In genomic region chr16:8519179-8519578, GRCh38 we compare ENCODE assay signal across 24 cellular contexts.
DNase-seq lines count a peak whose midpoint lies in the region; ATAC-seq, FAIRE-seq and TF ChIP-seq lines count a peak whose summit lies in the region.
"Had no signal": no experiment of that assay in that cellular context is flagged by ENCODE, and none has a peak within 500 bp of the region (broad histone marks: within the 10 kb centered on the region; RNA-seq: fewer than 3 reads in every experiment).

No MANE protein-coding gene starts in this region.

- peak; percentile 90 for ATAC-seq in mucosa of descending colon
- no peak for ATAC-seq in left lobe of liver
- ATAC-seq: A549, GM12878, HepG2 had no signal

- H3K4me3 ChIP-seq in mucosa of descending colon = no peak overlapping the region
- H3K4me3 ChIP-seq in small intestine (ENCODE audit: low read depth in 1 of 2, low read length in 2 of 2) = no peak overlapping the region
- no peak overlapping the region for H3K4me3 ChIP-seq in lower leg skin (ENCODE audit: low read depth, poor library complexity, severe bottlenecking)
- H3K4me3 ChIP-seq: A549, GM12878, SK-N-MC had no signal

- H3K9me3 ChIP-seq in mucosa of descending colon = no peaks in the 10 kb centered on the region
- no peaks in the 10 kb centered on the region for H3K9me3 ChIP-seq in small intestine (ENCODE audit: control insufficient read depth, low read depth)
- H3K9me3 ChIP-seq: A549 had no signal

- no peaks in the 10 kb centered on the region for H3K27me3 ChIP-seq in small intestine (ENCODE audit: control insufficient read depth in 2 of 2, insufficient read depth in 2 of 2, low read length in 2 of 2)

- peaks cover 16% of the 10 kb centered on the region for H3K4me1 ChIP-seq in mucosa of descending colon (ENCODE audit: low read depth)
- no peaks in the 10 kb centered on the region for H3K4me1 ChIP-seq in small intestine (ENCODE audit: control insufficient read depth in 2 of 2, insufficient read depth in 1 of 2, low read depth in 1 of 2, low read length in 1 of 2)
- H3K4me1 ChIP-seq: A549 had no signal

- no peak for TF ChIP-seq POLR2A in lower leg skin (IDR thresholded peaks at IDR 0.05)

- 29 to 55% (median 30%) methylated on average over 4 of the region's 4 CpGs for WGBS in small intestine, 3 donors
- 68 to 73% methylated on average over 4 of the region's 4 CpGs for WGBS in lower leg skin, 2 donors

- no peak overlapping the region for H3K27ac ChIP-seq in small intestine (ENCODE audit: low read depth in 1 of 2, low read length in 1 of 2)
- H3K27ac ChIP-seq: A549, RWPE1, SK-N-MC had no signal

- TF ChIP-seq CTCF in mucosa of descending colon (IDR thresholded peaks at IDR 0.05) (no peak), lower leg skin (IDR thresholded peaks at IDR 0.05) (no peak)

- FAIRE-seq in small intestine (lab: Jason Lieb, UNC) = no peak
- FAIRE-seq: A549, D721Med, GM12878, H54, HepG2 had no signal

- intact Hi-C loops in mucosa of descending colon (cut with DNase I, micrococcal nuclease) = no loop called here
- intact Hi-C loops in posterior cingulate gyrus (cut with DNase I) = no loop called here
- intact Hi-C loops in lower leg skin (cut with DNase I; ENCODE audit: low total_unique reads) = no loop called here

- H3K36me3 ChIP-seq in mucosa of descending colon (ENCODE audit: low read depth) = no peaks in the 10 kb centered on the region
- no peaks in the 10 kb centered on the region for H3K36me3 ChIP-seq in small intestine (ENCODE audit: control insufficient read depth in 2 of 2, insufficient read depth in 2 of 2, low read length in 2 of 2)

- DNase-seq in DMS153 treated with DMSO at 0.1 percent for 48 hours (lab: John Stamatoyannopoulos, UW; ENCODE audit: unreplicated experiment) (peak; percentile 8), NCI-H2029 treated with DMSO at 0.1 percent for 48 hours (lab: John Stamatoyannopoulos, UW) (peak; percentile 35), mucosa of descending colon (peak in 1 of 3 donors; percentile 54), small intestine (peak; percentile 53), posterior cingulate gyrus (no peak), lower leg skin (ENCODE audit: low spot score in 2 of 2) (no peak), left lobe of liver (ENCODE audit: low spot score) (no peak), NCI-H1694 treated with DMSO at 0.1 percent for 48 hours (lab: John Stamatoyannopoulos, UW) (no peak)
- DNase-seq: DND-41; KBM-7; NCI-H1092 treated with DMSO at 0.1 percent for 48 hours; NCI-H1436 treated with DMSO at 0.1 percent for 48 hours; NCI-H2081; NCI-H446 treated with DMSO at 0.1 percent for 48 hours; NCI-H774; NK-92 treated with Interleukin-12 subunit alpha and Interleukin-12 subunit beta, amount 100 ng/mL, for 24 hours; SHP77 treated with DMSO at 0.1 percent for 48 hours had no signal

Comparison
In these comparisons a context has a peak if more than half of its experiments do, and no peak if none do; other contexts are left out.
1. DNase-seq: peak in DMS153 treated with DMSO at 0.1 percent for 48 hours (single experiment), NCI-H2029 treated with DMSO at 0.1 percent for 48 hours (single experiment) and small intestine (single experiment); none in posterior cingulate gyrus (0 of 10), lower leg skin (0 of 2), left lobe of liver (single experiment) and NCI-H1694 treated with DMSO at 0.1 percent for 48 hours (single experiment).